Comparison of ENCODE assay signal across 8 cellular contexts in the genomic region with DNA sequence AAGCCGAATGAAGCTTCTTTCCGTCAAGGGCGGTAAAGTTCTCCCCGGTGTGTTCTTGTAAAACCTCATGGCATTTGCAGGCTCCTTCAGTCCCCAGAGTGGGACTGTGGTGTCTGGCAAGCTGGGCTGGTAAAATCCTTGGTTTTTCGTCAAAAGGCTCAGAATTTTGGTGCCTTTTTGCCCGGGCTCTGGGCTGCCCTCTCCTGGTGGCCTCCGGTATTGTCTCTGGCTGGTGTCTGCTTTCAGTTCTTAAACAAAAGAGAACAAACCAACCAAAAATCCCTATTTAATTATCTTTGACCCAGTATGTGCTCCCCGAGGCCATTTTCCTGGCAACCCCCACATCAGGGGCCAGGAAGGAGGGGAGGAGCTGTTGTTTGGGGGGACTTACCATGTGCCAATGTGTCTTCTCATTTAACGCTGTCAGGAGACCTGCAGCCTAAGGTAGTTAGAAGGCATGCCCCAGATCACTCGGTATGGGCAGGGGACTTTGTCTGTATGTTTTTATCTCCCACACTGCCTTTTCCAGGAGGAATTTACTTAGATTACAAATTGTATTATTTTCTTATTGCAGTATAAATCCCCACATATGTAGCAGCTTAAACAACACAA. TPM values are rescaled to one million over a fixed set of nuclear protein-coding genes. Genes with fewer than 3 reads are reported as not detected.
DNase-seq lines count a peak whose midpoint lies in the region; ATAC-seq, FAIRE-seq and TF ChIP-seq lines count a peak whose summit lies in the region.

No MANE protein-coding gene starts in this region.

- H3K9me3 Mint-ChIP-seq in activated CD8-positive, alpha-beta T cell treated with anti-CD3 and anti-CD28 coated beads for 36 hours, result peaks cover 5% of the 10 kb centered on the region

- H3K27me3 ChIP-seq in H7 (ENCODE audit: control insufficient read depth, insufficient read depth, low read length), result no peaks in the 10 kb centered on the region; the same call in 1 of the 2 replicates

- ATAC-seq in A549 (peak in 1 of 2 experiments; percentile 22; a peak in 1 of 6 replicates), GM19035 (IDR thresholded peaks at IDR 0.05; ENCODE audit: unreplicated experiment) (no peak)
- no peak for ATAC-seq in activated CD8-positive, alpha-beta T cell treated with anti-CD3 and anti-CD28 coated beads for 36 hours

- WGBS in A549 (ENCODE audit: missing lambda C conversion rate), result 49% methylated on average over 10 of the region's 10 CpGs

- no peak for TF ChIP-seq EP300 in A549 (IDR thresholded peaks at IDR 0.05)

- TF ChIP-seq POLR2A in A549 (IDR thresholded peaks at IDR 0.05; ENCODE audit: low read length), result no peak

- no peaks in the 10 kb centered on the region for H3K36me3 Mint-ChIP-seq in activated CD8-positive, alpha-beta T cell treated with anti-CD3 and anti-CD28 coated beads for 36 hours (ENCODE audit: low read depth)

- intact Hi-C loops in activated CD8-positive, alpha-beta T cell treated with anti-CD3 and anti-CD28 coated beads for 36 hours (cut with micrococcal nuclease), result no loop called here

- POLR2A ChIA-PET in A549 (lab: Yijun Ruan, JAX), result no interaction called here
- POLR2A ChIA-PET in activated CD8-positive, alpha-beta T cell treated with anti-CD3 and anti-CD28 coated beads for 36 hours (lab: Charles Lee), result no interaction called here

- H3K4me3 Mint-ChIP-seq in activated CD8-positive, alpha-beta T cell treated with anti-CD3 and anti-CD28 coated beads for 36 hours, result no peak overlapping the region

- CTCF ChIA-PET in A549 (lab: Yijun Ruan, JAX), result interaction anchor here (0.8 to 4.1 kb wide), 21 partner anchors 11 to 1206 kb away, joined by 3 to 30 read pairs (median 4); partner anchors contain the start of gene CDH4
- CTCF ChIA-PET in activated CD8-positive, alpha-beta T cell treated with anti-CD3 and anti-CD28 coated beads for 36 hours (lab: Charles Lee), result interaction anchor here (0.6 to 1.8 kb wide), 6 partner anchors 9 to 418 kb away, joined by 3 to 8 read pairs (median 3); partner anchors contain the start of gene CDH4

- TF ChIP-seq RAD21 in A549 (conservative IDR thresholded peaks at IDR 0.05 in 1 of 2, IDR thresholded peaks at IDR 0.05 in 1 of 2), result peak; percentile 54 to 64; a peak in 4 of 5 replicates

- H3K27ac ChIP-seq in A549, result no peak overlapping the region

- no peaks in the 10 kb centered on the region for H3K4me1 Mint-ChIP-seq in activated CD8-positive, alpha-beta T cell treated with anti-CD3 and anti-CD28 coated beads for 36 hours (ENCODE audit: low read depth)

- peaks cover 16% of the 10 kb centered on the region for H3K27me3 Mint-ChIP-seq in activated CD8-positive, alpha-beta T cell treated with anti-CD3 and anti-CD28 coated beads for 36 hours

- H3K36me3 ChIP-seq in H7 (replicated peaks; ENCODE audit: control insufficient read depth, insufficient read depth, low read length), result no peaks in the 10 kb centered on the region

- H3K4me1 ChIP-seq in A549, result no peaks in the 10 kb centered on the region

- peak in 1 of 2 experiments; percentile 29 for DNase-seq in A549 (ENCODE audit: low read depth in 1 of 2, low spot score in 1 of 2)
- peak; percentile 74 for DNase-seq in H7
- DNase-seq in activated CD8-positive, alpha-beta T cell treated with anti-CD3 and anti-CD28 coated beads for 36 hours, result peak; percentile 54
- peak; percentile 38 for DNase-seq in hepatic stellate cell (ENCODE audit: low spot score)
- peak; percentile 22 for DNase-seq in stimulated activated CD8-positive, alpha-beta memory T cell treated with anti-CD3 and anti-CD28 coated beads, Interleukin-4, amount 100 ng/mL, for 24 hours (ENCODE audit: low read depth)
- no peak for DNase-seq in NCI-H146 treated with DMSO at 0.1 percent for 48 hours (lab: John Stamatoyannopoulos, UW; ENCODE audit: unreplicated experiment)
- no peak for DNase-seq in COLO668 (lab: John Stamatoyannopoulos, UW; ENCODE audit: unreplicated experiment)

- FAIRE-seq in A549 (lab: Jason Lieb, UNC), result no peak

- TF ChIP-seq CTCF in A549 (IDR thresholded peaks at IDR 0.05), result peak; percentile 77
- TF ChIP-seq CTCF in activated CD8-positive, alpha-beta T cell treated with anti-CD3 and anti-CD28 coated beads for 36 hours (IDR thresholded peaks at IDR 0.05), result peak; percentile 84

- no peaks in the 10 kb centered on the region for H3K9me3 ChIP-seq in A549

- no peak overlapping the region for H3K4me3 ChIP-seq in A549
- 0 out of 2 replicates have a peak overlapping the region, but pooled peaks have one; percentile 4 for H3K4me3 ChIP-seq in H7 (ENCODE audit: insufficient read depth, low read depth, low read length)

- H3K4me2 ChIP-seq in A549, result no peak overlapping the region

- no peak overlapping the region for H3K27ac Mint-ChIP-seq in activated CD8-positive, alpha-beta T cell treated with anti-CD3 and anti-CD28 coated beads for 36 hours

TF ChIP-seq in A549, 52 proteins besides CTCF, POLR2A, EP300 and RAD21:
- peak; percentile 74 for TF ChIP-seq SMC3 (IDR thresholded peaks at IDR 0.05)
- no peak for TF ChIP-seq RNF2 (IDR thresholded peaks at IDR 0.05; ENCODE audit: borderline replicate concordance, low read depth)
- TF ChIP-seq GATA3 (IDR thresholded peaks at IDR 0.05; ENCODE audit: borderline replicate concordance), result no peak

RNA-seq across cellular contexts. Expression of gene CDH4, which starts 11.1 kb away (rescaled TPM):
- polyA plus RNA-seq in A549 (2011; rRNA removed) (3.4 and 3.6 TPM in 2 replicates), A549 (2017; fragmentation: RNase III; extraction: RNeasy Plus Mini Kit Qiagen cat#74134 plus additional on column Dnase treatment) (9.7 to 10.6 TPM (median 10.3 TPM) in 3 replicates)
- polyA plus RNA-seq in A549 (2012; cell fraction: cytosol; rRNA removed), result 5.6 and 7.7 TPM in 2 replicates
- 16.8 and 23.8 TPM in 2 replicates for polyA plus RNA-seq in A549 (2012; cell fraction: nucleus; rRNA removed)
- polyA minus RNA-seq in A549 (2011; rRNA and poly(A)+ RNA removed), result 10.5 and 12.5 TPM in 2 replicates
- 3.9 and 6.1 TPM in 2 replicates for total RNA-seq in H7 (2014; rRNA removed; shearing (Covaris generic))
- total RNA-seq in activated CD8-positive, alpha-beta T cell treated with anti-CD3 and anti-CD28 coated beads for 36 hours, result under 1 TPM; 0.11 to 0.18 TPM

Comparison
In these comparisons a context has a peak if more than half of its experiments do, and no peak if none do; other contexts are left out.
1. DNase-seq: peak in H7 (single experiment), activated CD8-positive, alpha-beta T cell treated with anti-CD3 and anti-CD28 coated beads for 36 hours (single experiment), hepatic stellate cell (single experiment) and stimulated activated CD8-positive, alpha-beta memory T cell treated with anti-CD3 and anti-CD28 coated beads, Interleukin-4, amount 100 ng/mL, for 24 hours (single experiment); none in NCI-H146 treated with DMSO at 0.1 percent for 48 hours (single experiment) and COLO668 (single experiment).